In genomic region chr22:30423959-30424380, GRCh38 we compare ENCODE assay signal across 1 cellular context.
A peak's percentile ranks its signal among the peaks of the same experiment; 100 is the strongest.
TF ChIP-seq lines count a peak whose summit lies in the region.

No MANE protein-coding gene starts in this region.

TF ChIP-seq in HepG2, 621 proteins besides CTCF, POLR2A, EP300 and RAD21 (continued from another document and continues in another):
- TF ChIP-seq, protein P1, sequence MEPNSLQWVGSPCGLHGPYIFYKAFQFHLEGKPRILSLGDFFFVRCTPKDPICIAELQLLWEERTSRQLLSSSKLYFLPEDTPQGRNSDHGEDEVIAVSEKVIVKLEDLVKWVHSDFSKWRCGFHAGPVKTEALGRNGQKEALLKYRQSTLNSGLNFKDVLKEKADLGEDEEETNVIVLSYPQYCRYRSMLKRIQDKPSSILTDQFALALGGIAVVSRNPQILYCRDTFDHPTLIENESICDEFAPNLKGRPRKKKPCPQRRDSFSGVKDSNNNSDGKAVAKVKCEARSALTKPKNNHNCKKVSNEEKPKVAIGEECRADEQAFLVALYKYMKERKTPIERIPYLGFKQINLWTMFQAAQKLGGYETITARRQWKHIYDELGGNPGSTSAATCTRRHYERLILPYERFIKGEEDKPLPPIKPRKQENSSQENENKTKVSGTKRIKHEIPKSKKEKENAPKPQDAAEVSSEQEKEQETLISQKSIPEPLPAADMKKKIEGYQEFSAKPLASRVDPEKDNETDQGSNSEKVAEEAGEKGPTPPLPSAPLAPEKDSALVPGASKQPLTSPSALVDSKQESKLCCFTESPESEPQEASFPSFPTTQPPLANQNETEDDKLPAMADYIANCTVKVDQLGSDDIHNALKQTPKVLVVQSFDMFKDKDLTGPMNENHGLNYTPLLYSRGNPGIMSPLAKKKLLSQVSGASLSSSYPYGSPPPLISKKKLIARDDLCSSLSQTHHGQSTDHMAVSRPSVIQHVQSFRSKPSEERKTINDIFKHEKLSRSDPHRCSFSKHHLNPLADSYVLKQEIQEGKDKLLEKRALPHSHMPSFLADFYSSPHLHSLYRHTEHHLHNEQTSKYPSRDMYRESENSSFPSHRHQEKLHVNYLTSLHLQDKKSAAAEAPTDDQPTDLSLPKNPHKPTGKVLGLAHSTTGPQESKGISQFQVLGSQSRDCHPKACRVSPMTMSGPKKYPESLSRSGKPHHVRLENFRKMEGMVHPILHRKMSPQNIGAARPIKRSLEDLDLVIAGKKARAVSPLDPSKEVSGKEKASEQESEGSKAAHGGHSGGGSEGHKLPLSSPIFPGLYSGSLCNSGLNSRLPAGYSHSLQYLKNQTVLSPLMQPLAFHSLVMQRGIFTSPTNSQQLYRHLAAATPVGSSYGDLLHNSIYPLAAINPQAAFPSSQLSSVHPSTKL (CRISPR knock-in tag; IDR thresholded peaks at IDR 0.05): peak; percentile 41; the same call in 1 of the 2 replicates
- TF ChIP-seq ZNF878 (CRISPR knock-in tag; IDR thresholded peaks at IDR 0.05): 0 out of 2 replicates have a peak, but pooled peaks have one; percentile 12
- TF ChIP-seq XBP1 (CRISPR knock-in tag; IDR thresholded peaks at IDR 0.05): no peak
- 0 out of 2 replicates have a peak, but pooled peaks have one; percentile 12 for TF ChIP-seq LRRFIP1 (CRISPR knock-in tag; conservative IDR thresholded peaks at IDR 0.05)
- TF ChIP-seq ZBTB42 (CRISPR knock-in tag; IDR thresholded peaks at IDR 0.05): no peak
- TF ChIP-seq ZNF44 (CRISPR knock-in tag; IDR thresholded peaks at IDR 0.05): no peak
- TF ChIP-seq MAZ (IDR thresholded peaks at IDR 0.05; ENCODE audit: borderline replicate concordance, low read depth, low read length): peak; percentile 87
- TF ChIP-seq MAZ (CRISPR knock-in tag; IDR thresholded peaks at IDR 0.05; ENCODE audit: low read depth): peak; percentile 89
- TF ChIP-seq TEAD2 (CRISPR knock-in tag; IDR thresholded peaks at IDR 0.05): no peak
- no peak for TF ChIP-seq ZNF232 (CRISPR knock-in tag; IDR thresholded peaks at IDR 0.05; ENCODE audit: borderline replicate concordance)
- no peak for TF ChIP-seq DMTF1 (CRISPR knock-in tag; IDR thresholded peaks at IDR 0.05)
- peak; percentile 73 for TF ChIP-seq SP2 (CRISPR knock-in tag; IDR thresholded peaks at IDR 0.05)
- peak; percentile 98 for TF ChIP-seq HNRNPLL (IDR thresholded peaks at IDR 0.05; ENCODE audit: low read depth, low read length, poor library complexity, severe bottlenecking)
- peak; percentile 64; the same call in 1 of the 2 replicates for TF ChIP-seq ZNF350 (CRISPR knock-in tag; IDR thresholded peaks at IDR 0.05; ENCODE audit: borderline replicate concordance, low read depth)
- TF ChIP-seq SIX4 (CRISPR knock-in tag; IDR thresholded peaks at IDR 0.05): peak; percentile 9; the same call in 1 of the 2 replicates
- no peak for TF ChIP-seq ZFP36L2 (CRISPR knock-in tag; IDR thresholded peaks at IDR 0.05)
- TF ChIP-seq, protein P2, sequence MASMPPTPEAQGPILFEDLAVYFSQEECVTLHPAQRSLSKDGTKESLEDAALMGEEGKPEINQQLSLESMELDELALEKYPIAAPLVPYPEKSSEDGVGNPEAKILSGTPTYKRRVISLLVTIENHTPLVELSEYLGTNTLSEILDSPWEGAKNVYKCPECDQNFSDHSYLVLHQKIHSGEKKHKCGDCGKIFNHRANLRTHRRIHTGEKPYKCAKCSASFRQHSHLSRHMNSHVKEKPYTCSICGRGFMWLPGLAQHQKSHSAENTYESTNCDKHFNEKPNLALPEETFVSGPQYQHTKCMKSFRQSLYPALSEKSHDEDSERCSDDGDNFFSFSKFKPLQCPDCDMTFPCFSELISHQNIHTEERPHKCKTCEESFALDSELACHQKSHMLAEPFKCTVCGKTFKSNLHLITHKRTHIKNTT (CRISPR knock-in tag; IDR thresholded peaks at IDR 0.05): no peak
- no peak for TF ChIP-seq HNRNPH1 (optimal IDR thresholded peaks at IDR 0.05; ENCODE audit: low read depth, low read length)
- no peak for TF ChIP-seq ZNF607 (CRISPR knock-in tag; IDR thresholded peaks at IDR 0.05; ENCODE audit: borderline replicate concordance)
- TF ChIP-seq, protein P3, sequence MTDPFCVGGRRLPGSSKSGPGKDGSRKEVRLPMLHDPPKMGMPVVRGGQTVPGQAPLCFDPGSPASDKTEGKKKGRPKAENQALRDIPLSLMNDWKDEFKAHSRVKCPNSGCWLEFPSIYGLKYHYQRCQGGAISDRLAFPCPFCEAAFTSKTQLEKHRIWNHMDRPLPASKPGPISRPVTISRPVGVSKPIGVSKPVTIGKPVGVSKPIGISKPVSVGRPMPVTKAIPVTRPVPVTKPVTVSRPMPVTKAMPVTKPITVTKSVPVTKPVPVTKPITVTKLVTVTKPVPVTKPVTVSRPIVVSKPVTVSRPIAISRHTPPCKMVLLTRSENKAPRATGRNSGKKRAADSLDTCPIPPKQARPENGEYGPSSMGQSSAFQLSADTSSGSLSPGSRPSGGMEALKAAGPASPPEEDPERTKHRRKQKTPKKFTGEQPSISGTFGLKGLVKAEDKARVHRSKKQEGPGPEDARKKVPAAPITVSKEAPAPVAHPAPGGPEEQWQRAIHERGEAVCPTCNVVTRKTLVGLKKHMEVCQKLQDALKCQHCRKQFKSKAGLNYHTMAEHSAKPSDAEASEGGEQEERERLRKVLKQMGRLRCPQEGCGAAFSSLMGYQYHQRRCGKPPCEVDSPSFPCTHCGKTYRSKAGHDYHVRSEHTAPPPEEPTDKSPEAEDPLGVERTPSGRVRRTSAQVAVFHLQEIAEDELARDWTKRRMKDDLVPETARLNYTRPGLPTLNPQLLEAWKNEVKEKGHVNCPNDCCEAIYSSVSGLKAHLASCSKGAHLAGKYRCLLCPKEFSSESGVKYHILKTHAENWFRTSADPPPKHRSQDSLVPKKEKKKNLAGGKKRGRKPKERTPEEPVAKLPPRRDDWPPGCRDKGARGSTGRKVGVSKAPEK (CRISPR knock-in tag; IDR thresholded peaks at IDR 0.05; ENCODE audit: borderline replicate concordance): no peak
- TF ChIP-seq MTA3 (CRISPR knock-in tag; IDR thresholded peaks at IDR 0.05): no peak
- no peak for TF ChIP-seq ZNF383 (CRISPR knock-in tag; IDR thresholded peaks at IDR 0.05; ENCODE audit: borderline replicate concordance)
- peak; percentile 2 for TF ChIP-seq AGO2 (optimal IDR thresholded peaks at IDR 0.05; ENCODE audit: low read depth, low read length)
- TF ChIP-seq, protein P4, sequence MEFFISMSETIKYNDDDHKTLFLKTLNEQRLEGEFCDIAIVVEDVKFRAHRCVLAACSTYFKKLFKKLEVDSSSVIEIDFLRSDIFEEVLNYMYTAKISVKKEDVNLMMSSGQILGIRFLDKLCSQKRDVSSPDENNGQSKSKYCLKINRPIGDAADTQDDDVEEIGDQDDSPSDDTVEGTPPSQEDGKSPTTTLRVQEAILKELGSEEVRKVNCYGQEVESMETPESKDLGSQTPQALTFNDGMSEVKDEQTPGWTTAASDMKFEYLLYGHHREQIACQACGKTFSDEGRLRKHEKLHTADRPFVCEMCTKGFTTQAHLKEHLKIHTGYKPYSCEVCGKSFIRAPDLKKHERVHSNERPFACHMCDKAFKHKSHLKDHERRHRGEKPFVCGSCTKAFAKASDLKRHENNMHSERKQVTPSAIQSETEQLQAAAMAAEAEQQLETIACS (CRISPR knock-in tag; IDR thresholded peaks at IDR 0.05): no peak
- TF ChIP-seq ERF (CRISPR knock-in tag; IDR thresholded peaks at IDR 0.05): peak; percentile 70; the same call in 1 of the 2 replicates
- peak; percentile 53; the same call in 1 of the 2 replicates for TF ChIP-seq HDAC1 (CRISPR knock-in tag; IDR thresholded peaks at IDR 0.05)
- peak; percentile 82 for TF ChIP-seq ZNF687 (CRISPR knock-in tag; IDR thresholded peaks at IDR 0.05)
- TF ChIP-seq ZNF335 (CRISPR knock-in tag; IDR thresholded peaks at IDR 0.05): peak; percentile 97; the same call in 1 of the 2 replicates
- TF ChIP-seq BORCS8-MEF2B (CRISPR knock-in tag; IDR thresholded peaks at IDR 0.05): no peak
- TF ChIP-seq, protein P5, sequence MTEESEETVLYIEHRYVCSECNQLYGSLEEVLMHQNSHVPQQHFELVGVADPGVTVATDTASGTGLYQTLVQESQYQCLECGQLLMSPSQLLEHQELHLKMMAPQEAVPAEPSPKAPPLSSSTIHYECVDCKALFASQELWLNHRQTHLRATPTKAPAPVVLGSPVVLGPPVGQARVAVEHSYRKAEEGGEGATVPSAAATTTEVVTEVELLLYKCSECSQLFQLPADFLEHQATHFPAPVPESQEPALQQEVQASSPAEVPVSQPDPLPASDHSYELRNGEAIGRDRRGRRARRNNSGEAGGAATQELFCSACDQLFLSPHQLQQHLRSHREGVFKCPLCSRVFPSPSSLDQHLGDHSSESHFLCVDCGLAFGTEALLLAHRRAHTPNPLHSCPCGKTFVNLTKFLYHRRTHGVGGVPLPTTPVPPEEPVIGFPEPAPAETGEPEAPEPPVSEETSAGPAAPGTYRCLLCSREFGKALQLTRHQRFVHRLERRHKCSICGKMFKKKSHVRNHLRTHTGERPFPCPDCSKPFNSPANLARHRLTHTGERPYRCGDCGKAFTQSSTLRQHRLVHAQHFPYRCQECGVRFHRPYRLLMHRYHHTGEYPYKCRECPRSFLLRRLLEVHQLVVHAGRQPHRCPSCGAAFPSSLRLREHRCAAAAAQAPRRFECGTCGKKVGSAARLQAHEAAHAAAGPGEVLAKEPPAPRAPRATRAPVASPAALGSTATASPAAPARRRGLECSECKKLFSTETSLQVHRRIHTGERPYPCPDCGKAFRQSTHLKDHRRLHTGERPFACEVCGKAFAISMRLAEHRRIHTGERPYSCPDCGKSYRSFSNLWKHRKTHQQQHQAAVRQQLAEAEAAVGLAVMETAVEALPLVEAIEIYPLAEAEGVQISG (CRISPR knock-in tag; IDR thresholded peaks at IDR 0.05): peak; percentile 85
- TF ChIP-seq FOXK1 (CRISPR knock-in tag; IDR thresholded peaks at IDR 0.05; ENCODE audit: borderline replicate concordance, low read depth): peak; percentile 49; the same call in 1 of the 2 replicates
- peak; percentile 68 for TF ChIP-seq ELF3 (CRISPR knock-in tag; IDR thresholded peaks at IDR 0.05)
- TF ChIP-seq ZNF501 (CRISPR knock-in tag; IDR thresholded peaks at IDR 0.05): peak; percentile 70
- no peak for TF ChIP-seq DNMT3B (CRISPR knock-in tag; conservative IDR thresholded peaks at IDR 0.05)
